1 cellular context compared by ENCODE assay signal in the genomic region with DNA sequence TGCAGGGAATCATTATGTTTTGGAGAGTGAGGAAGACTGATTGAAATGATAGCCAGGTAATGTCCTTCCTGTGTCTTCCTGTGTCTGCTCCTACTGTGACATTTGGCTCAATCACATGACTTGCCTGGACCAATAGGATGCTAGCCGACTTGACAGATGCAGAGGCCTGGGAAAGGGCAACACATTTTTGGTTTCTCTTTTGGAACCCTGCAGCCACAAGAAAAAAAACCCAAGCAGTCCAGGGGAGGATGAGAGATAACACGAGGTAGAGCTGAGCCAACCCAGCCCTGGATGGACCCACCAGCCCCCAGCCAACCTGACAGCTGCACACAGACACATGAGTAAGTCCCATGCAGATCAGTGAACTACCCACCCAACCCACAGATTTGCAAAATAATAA.
TF ChIP-seq lines count a peak whose summit lies in the region.

No MANE protein-coding gene starts in this region.

TF ChIP-seq in GM12878, 131 proteins besides CTCF, POLR2A, EP300 and RAD21 (continued from another document):
- TF ChIP-seq KLF5 (IDR thresholded peaks at IDR 0.05; ENCODE audit: partially characterized antibody), result peak; percentile 46
- TF ChIP-seq SMARCA5 (IDR thresholded peaks at IDR 0.05), result no peak
- no peak for TF ChIP-seq SP1 (IDR thresholded peaks at IDR 0.05; ENCODE audit: low read depth, low read length)
- no peak for TF ChIP-seq TARDBP (IDR thresholded peaks at IDR 0.05; ENCODE audit: borderline replicate concordance)
- TF ChIP-seq KAT2A (conservative IDR thresholded peaks at IDR 0.05; ENCODE audit: control insufficient read depth, low read depth, low read length), result no peak
- TF ChIP-seq SMAD5 (IDR thresholded peaks at IDR 0.05; ENCODE audit: low read depth), result no peak
- TF ChIP-seq SREBF2 (IDR thresholded peaks at IDR 0.05; ENCODE audit: low read length), result no peak
- TF ChIP-seq NR2C1 (IDR thresholded peaks at IDR 0.05), result no peak
- TF ChIP-seq POLR2AphosphoS2 (IDR thresholded peaks at IDR 0.05; ENCODE audit: low read depth, low read length), result no peak
- TF ChIP-seq, protein P1, sequence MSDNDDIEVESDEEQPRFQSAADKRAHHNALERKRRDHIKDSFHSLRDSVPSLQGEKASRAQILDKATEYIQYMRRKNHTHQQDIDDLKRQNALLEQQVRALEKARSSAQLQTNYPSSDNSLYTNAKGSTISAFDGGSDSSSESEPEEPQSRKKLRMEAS (IDR thresholded peaks at IDR 0.05; ENCODE audit: low read depth, low read length), result no peak
- no peak for TF ChIP-seq TBL1XR1 (IDR thresholded peaks at IDR 0.05; ENCODE audit: low read depth, low read length)
- TF ChIP-seq TCF12 (IDR thresholded peaks at IDR 0.05; ENCODE audit: low read depth, low read length), result peak; percentile 67; the same call in 1 of the 2 replicates
- TF ChIP-seq BHLHE40 (IDR thresholded peaks at IDR 0.05; ENCODE audit: borderline replicate concordance in 1 of 2, low read depth in 2 of 2, low read length in 1 of 2), result peak in 1 of 2 experiments; percentile 39; a peak in 1 of 4 replicates
- no peak for TF ChIP-seq BCL11A (IDR thresholded peaks at IDR 0.05; ENCODE audit: low read depth, low read length)
- no peak for TF ChIP-seq GABPA (IDR thresholded peaks at IDR 0.05; ENCODE audit: low read depth)
- TF ChIP-seq NR2F1 (conservative IDR thresholded peaks at IDR 0.05), result no peak
- TF ChIP-seq, protein P2, sequence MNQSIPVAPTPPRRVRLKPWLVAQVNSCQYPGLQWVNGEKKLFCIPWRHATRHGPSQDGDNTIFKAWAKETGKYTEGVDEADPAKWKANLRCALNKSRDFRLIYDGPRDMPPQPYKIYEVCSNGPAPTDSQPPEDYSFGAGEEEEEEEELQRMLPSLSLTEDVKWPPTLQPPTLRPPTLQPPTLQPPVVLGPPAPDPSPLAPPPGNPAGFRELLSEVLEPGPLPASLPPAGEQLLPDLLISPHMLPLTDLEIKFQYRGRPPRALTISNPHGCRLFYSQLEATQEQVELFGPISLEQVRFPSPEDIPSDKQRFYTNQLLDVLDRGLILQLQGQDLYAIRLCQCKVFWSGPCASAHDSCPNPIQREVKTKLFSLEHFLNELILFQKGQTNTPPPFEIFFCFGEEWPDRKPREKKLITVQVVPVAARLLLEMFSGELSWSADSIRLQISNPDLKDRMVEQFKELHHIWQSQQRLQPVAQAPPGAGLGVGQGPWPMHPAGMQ (IDR thresholded peaks at IDR 0.05; ENCODE audit: borderline replicate concordance), result no peak
- no peak; the same call in 1 of the 2 replicates for TF ChIP-seq CHD2 (IDR thresholded peaks at IDR 0.05; ENCODE audit: borderline replicate concordance, low read depth, low read length)
- TF ChIP-seq, protein P3, sequence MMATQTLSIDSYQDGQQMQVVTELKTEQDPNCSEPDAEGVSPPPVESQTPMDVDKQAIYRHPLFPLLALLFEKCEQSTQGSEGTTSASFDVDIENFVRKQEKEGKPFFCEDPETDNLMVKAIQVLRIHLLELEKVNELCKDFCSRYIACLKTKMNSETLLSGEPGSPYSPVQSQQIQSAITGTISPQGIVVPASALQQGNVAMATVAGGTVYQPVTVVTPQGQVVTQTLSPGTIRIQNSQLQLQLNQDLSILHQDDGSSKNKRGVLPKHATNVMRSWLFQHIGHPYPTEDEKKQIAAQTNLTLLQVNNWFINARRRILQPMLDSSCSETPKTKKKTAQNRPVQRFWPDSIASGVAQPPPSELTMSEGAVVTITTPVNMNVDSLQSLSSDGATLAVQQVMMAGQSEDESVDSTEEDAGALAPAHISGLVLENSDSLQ (IDR thresholded peaks at IDR 0.05), result peak; percentile 36; the same call in 1 of the 2 replicates
- TF ChIP-seq, protein P4, sequence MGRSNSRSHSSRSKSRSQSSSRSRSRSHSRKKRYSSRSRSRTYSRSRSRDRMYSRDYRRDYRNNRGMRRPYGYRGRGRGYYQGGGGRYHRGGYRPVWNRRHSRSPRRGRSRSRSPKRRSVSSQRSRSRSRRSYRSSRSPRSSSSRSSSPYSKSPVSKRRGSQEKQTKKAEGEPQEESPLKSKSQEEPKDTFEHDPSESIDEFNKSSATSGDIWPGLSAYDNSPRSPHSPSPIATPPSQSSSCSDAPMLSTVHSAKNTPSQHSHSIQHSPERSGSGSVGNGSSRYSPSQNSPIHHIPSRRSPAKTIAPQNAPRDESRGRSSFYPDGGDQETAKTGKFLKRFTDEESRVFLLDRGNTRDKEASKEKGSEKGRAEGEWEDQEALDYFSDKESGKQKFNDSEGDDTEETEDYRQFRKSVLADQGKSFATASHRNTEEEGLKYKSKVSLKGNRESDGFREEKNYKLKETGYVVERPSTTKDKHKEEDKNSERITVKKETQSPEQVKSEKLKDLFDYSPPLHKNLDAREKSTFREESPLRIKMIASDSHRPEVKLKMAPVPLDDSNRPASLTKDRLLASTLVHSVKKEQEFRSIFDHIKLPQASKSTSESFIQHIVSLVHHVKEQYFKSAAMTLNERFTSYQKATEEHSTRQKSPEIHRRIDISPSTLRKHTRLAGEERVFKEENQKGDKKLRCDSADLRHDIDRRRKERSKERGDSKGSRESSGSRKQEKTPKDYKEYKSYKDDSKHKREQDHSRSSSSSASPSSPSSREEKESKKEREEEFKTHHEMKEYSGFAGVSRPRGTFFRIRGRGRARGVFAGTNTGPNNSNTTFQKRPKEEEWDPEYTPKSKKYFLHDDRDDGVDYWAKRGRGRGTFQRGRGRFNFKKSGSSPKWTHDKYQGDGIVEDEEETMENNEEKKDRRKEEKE (IDR thresholded peaks at IDR 0.05), result no peak
- no peak for TF ChIP-seq NBN (IDR thresholded peaks at IDR 0.05)
- peak; percentile 22 for TF ChIP-seq FOS (IDR thresholded peaks at IDR 0.05; ENCODE audit: borderline replicate concordance, extremely low read depth, insufficient read length)
- TF ChIP-seq CHD4 (IDR thresholded peaks at IDR 0.05), result no peak
- no peak for TF ChIP-seq SRF (IDR thresholded peaks at IDR 0.05; ENCODE audit: low read depth in 2 of 2, low read length in 2 of 2)
- TF ChIP-seq MXI1 (IDR thresholded peaks at IDR 0.05; ENCODE audit: low read depth, low read length), result 0 out of 2 replicates have a peak, but pooled peaks have one; percentile 36
- TF ChIP-seq ZNF384 (IDR thresholded peaks at IDR 0.05; ENCODE audit: borderline replicate concordance, low read depth, low read length), result peak; percentile 64
- TF ChIP-seq, protein P5, sequence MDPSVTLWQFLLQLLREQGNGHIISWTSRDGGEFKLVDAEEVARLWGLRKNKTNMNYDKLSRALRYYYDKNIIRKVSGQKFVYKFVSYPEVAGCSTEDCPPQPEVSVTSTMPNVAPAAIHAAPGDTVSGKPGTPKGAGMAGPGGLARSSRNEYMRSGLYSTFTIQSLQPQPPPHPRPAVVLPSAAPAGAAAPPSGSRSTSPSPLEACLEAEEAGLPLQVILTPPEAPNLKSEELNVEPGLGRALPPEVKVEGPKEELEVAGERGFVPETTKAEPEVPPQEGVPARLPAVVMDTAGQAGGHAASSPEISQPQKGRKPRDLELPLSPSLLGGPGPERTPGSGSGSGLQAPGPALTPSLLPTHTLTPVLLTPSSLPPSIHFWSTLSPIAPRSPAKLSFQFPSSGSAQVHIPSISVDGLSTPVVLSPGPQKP (IDR thresholded peaks at IDR 0.05; ENCODE audit: low read depth, low read length), result no peak
- TF ChIP-seq SIN3A (IDR thresholded peaks at IDR 0.05; ENCODE audit: low read depth, low read length), result no peak
- TF ChIP-seq CREM (IDR thresholded peaks at IDR 0.05; ENCODE audit: low read depth), result no peak
- TF ChIP-seq PAX8 (IDR thresholded peaks at IDR 0.05), result no peak
- TF ChIP-seq RB1 (IDR thresholded peaks at IDR 0.05; ENCODE audit: borderline replicate concordance), result no peak
- TF ChIP-seq JUND (IDR thresholded peaks at IDR 0.05; ENCODE audit: low read depth, low read length), result no peak
- TF ChIP-seq CEBPB (IDR thresholded peaks at IDR 0.05; ENCODE audit: borderline replicate concordance in 1 of 2, low read depth in 2 of 2, low read length in 2 of 2), result no peak
- no peak for TF ChIP-seq RELA (IDR thresholded peaks at IDR 0.05; ENCODE audit: borderline replicate concordance, partially characterized antibody)
- TF ChIP-seq ETV6 (conservative IDR thresholded peaks at IDR 0.05 in 1 of 2, IDR thresholded peaks at IDR 0.05 in 1 of 2; ENCODE audit: borderline replicate concordance in 1 of 2, low read depth in 1 of 2), result no peak
- peak; percentile 26; the same call in 1 of the 2 replicates for TF ChIP-seq NFIC (IDR thresholded peaks at IDR 0.05; ENCODE audit: low read depth, low read length)
- TF ChIP-seq, protein P6, sequence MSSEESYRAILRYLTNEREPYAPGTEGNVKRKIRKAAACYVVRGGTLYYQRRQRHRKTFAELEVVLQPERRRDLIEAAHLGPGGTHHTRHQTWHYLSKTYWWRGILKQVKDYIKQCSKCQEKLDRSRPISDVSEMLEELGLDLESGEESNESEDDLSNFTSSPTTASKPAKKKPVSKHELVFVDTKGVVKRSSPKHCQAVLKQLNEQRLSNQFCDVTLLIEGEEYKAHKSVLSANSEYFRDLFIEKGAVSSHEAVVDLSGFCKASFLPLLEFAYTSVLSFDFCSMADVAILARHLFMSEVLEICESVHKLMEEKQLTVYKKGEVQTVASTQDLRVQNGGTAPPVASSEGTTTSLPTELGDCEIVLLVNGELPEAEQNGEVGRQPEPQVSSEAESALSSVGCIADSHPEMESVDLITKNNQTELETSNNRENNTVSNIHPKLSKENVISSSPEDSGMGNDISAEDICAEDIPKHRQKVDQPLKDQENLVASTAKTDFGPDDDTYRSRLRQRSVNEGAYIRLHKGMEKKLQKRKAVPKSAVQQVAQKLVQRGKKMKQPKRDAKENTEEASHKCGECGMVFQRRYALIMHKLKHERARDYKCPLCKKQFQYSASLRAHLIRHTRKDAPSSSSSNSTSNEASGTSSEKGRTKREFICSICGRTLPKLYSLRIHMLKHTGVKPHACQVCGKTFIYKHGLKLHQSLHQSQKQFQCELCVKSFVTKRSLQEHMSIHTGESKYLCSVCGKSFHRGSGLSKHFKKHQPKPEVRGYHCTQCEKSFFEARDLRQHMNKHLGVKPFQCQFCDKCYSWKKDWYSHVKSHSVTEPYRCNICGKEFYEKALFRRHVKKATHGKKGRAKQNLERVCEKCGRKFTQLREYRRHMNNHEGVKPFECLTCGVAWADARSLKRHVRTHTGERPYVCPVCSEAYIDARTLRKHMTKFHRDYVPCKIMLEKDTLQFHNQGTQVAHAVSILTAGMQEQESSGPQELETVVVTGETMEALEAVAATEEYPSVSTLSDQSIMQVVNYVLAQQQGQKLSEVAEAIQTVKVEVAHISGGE (CRISPR knock-in tag; IDR thresholded peaks at IDR 0.05), result no peak
- TF ChIP-seq ZNF207 (IDR thresholded peaks at IDR 0.05; ENCODE audit: borderline replicate concordance), result no peak
- no peak for TF ChIP-seq MYC (IDR thresholded peaks at IDR 0.05; ENCODE audit: insufficient read depth, insufficient read length, insufficient replicate concordance, low read length, severe bottlenecking)
